In genomic region chr16:70157105-70157476, GRCh38 we compare ENCODE assay signal across 1 cellular context.
TF ChIP-seq lines count a peak whose summit lies in the region.

No MANE protein-coding gene starts in this region.

TF ChIP-seq in GM23338, 12 proteins besides CTCF, POLR2A, EP300 and RAD21 (continued from another document):
- TF ChIP-seq ZNF331 (CRISPR knock-in tag; IDR thresholded peaks at IDR 0.05; ENCODE audit: low read depth) (no peak), EZH2 (IDR thresholded peaks at IDR 0.05; ENCODE audit: low read depth, unreplicated experiment) (no peak)
